ENCODE assay signal across 8 cellular contexts in genomic region chr22:50507991-50508884, GRCh38. TPM values are rescaled to one million over a fixed set of nuclear protein-coding genes. Genes with fewer than 3 reads are reported as not detected.
DNase-seq lines count a peak whose midpoint lies in the region; ATAC-seq and TF ChIP-seq lines count a peak whose summit lies in the region.

Gene NCAPH2, plus strand, starts transcription at chr22:50508224. Its CDS starts 114 bp downstream, at chr22:50508338.

- H3K9me3 ChIP-seq in thymus (ENCODE audit: control insufficient read depth): no peaks in the 10 kb centered on the region

- peak within 1 kb of the TSS; percentile 98 for H3K27ac ChIP-seq in thymus (ENCODE audit: low read depth)

- no peaks in the 10 kb centered on the region for H3K27me3 Mint-ChIP-seq in HFFc6 (ENCODE audit: insufficient read depth)
- H3K27me3 Mint-ChIP-seq in activated naive CD8-positive, alpha-beta T cell treated with anti-CD3 and anti-CD28 coated beads, Interleukin-2, amount 10 ng/mL, durations not matched to agents 7 days and 5 days: no peaks in the 10 kb centered on the region
- no peaks in the 10 kb centered on the region for H3K27me3 Mint-ChIP-seq in osteocyte (ENCODE audit: unreplicated experiment)

- no peaks in the 10 kb centered on the region for H3K9me3 Mint-ChIP-seq in HFFc6
- H3K9me3 Mint-ChIP-seq in activated naive CD8-positive, alpha-beta T cell treated with anti-CD3 and anti-CD28 coated beads, Interleukin-2, amount 10 ng/mL, durations not matched to agents 7 days and 5 days: no peaks in the 10 kb centered on the region
- H3K9me3 Mint-ChIP-seq in osteocyte (ENCODE audit: unreplicated experiment): no peaks in the 10 kb centered on the region

- peak; percentile 72 for ATAC-seq in activated naive CD8-positive, alpha-beta T cell treated with anti-CD3 and anti-CD28 coated beads, Interleukin-2, amount 10 ng/mL, durations not matched to agents 7 days and 5 days (ENCODE audit: low read depth)
- peak; percentile 78 for ATAC-seq in Right ventricle myocardium superior (ENCODE audit: poor library complexity)

- H3K27ac Mint-ChIP-seq in HFFc6: peak within 1 kb of the TSS; percentile 83
- peak within 1 kb of the TSS; percentile 92 for H3K27ac Mint-ChIP-seq in activated naive CD8-positive, alpha-beta T cell treated with anti-CD3 and anti-CD28 coated beads, Interleukin-2, amount 10 ng/mL, durations not matched to agents 7 days and 5 days
- H3K27ac Mint-ChIP-seq in osteocyte (ENCODE audit: unreplicated experiment): peak within 1 kb of the TSS; percentile 93

- intact Hi-C loops in Right ventricle myocardium superior (cut with DNase I): no loop called here

- no peaks in the 10 kb centered on the region for H3K36me3 Mint-ChIP-seq in HFFc6 (ENCODE audit: low read depth)
- peaks cover 5% of the 10 kb centered on the region for H3K36me3 Mint-ChIP-seq in activated naive CD8-positive, alpha-beta T cell treated with anti-CD3 and anti-CD28 coated beads, Interleukin-2, amount 10 ng/mL, durations not matched to agents 7 days and 5 days
- no peaks in the 10 kb centered on the region for H3K36me3 Mint-ChIP-seq in osteocyte (ENCODE audit: unreplicated experiment)

- DNase-seq in HFFc6 (peak; percentile 91), NB4 (ENCODE audit: low read depth) (peak; percentile 95), SKM-1 treated with dmso at 0.1 percent for 144 hours (lab: John Stamatoyannopoulos, UW; ENCODE audit: unreplicated experiment) (peak; percentile 90), Right ventricle myocardium superior (peak; percentile 98), osteocyte (ENCODE audit: extremely low spot score, unreplicated experiment) (no peak)
- DNase-seq in activated naive CD8-positive, alpha-beta T cell treated with anti-CD3 and anti-CD28 coated beads, Interleukin-2, amount 10 ng/mL, durations not matched to agents 7 days and 5 days: peak; percentile 98

- H3K4me1 ChIP-seq in thymus (ENCODE audit: control insufficient read depth, insufficient read depth, low read length): peaks cover 17% of the 10 kb centered on the region

- WGBS in thymus: under 1% methylated on average over 76 of the region's 76 CpGs

- TF ChIP-seq CTCF in HFFc6 (IDR thresholded peaks at IDR 0.05) (no peak), NB4 (IDR thresholded peaks at IDR 0.05; ENCODE audit: low read depth, low read length) (no peak), osteocyte (IDR thresholded peaks at IDR 0.05) (no peak)

- H3K27me3 ChIP-seq in thymus (ENCODE audit: control insufficient read depth, insufficient read depth): no peaks in the 10 kb centered on the region

- peak; percentile 70 for TF ChIP-seq POLR2A in NB4 (IDR thresholded peaks at IDR 0.05; ENCODE audit: extremely low read depth, insufficient read length)

- H3K36me3 ChIP-seq in thymus (ENCODE audit: control insufficient read depth, insufficient read depth): peaks cover 30% of the 10 kb centered on the region

- peak within 1 kb of the TSS; percentile 95 for H3K4me3 Mint-ChIP-seq in HFFc6
- peak within 1 kb of the TSS; percentile 97 for H3K4me3 Mint-ChIP-seq in activated naive CD8-positive, alpha-beta T cell treated with anti-CD3 and anti-CD28 coated beads, Interleukin-2, amount 10 ng/mL, durations not matched to agents 7 days and 5 days
- H3K4me3 Mint-ChIP-seq in osteocyte (ENCODE audit: unreplicated experiment): peak within 1 kb of the TSS; percentile 93

- H3K4me1 Mint-ChIP-seq in HFFc6 (ENCODE audit: low read depth): peaks cover 12% of the 10 kb centered on the region
- peaks cover 14% of the 10 kb centered on the region for H3K4me1 Mint-ChIP-seq in activated naive CD8-positive, alpha-beta T cell treated with anti-CD3 and anti-CD28 coated beads, Interleukin-2, amount 10 ng/mL, durations not matched to agents 7 days and 5 days
- H3K4me1 Mint-ChIP-seq in osteocyte (ENCODE audit: unreplicated experiment): peaks cover 16% of the 10 kb centered on the region

- H3K4me3 ChIP-seq in GM08714 (ENCODE audit: low read length): peak within 1 kb of the TSS; percentile 87
- H3K4me3 ChIP-seq in NB4 (ENCODE audit: low read depth, low read length): peak within 1 kb of the TSS; percentile 90
- H3K4me3 ChIP-seq in thymus (ENCODE audit: low read length): peak within 1 kb of the TSS; percentile 96

- POLR2A ChIA-PET in activated naive CD8-positive, alpha-beta T cell treated with anti-CD3 and anti-CD28 coated beads, Interleukin-2, amount 10 ng/mL, durations not matched to agents 7 days and 5 days (lab: Charles Lee): interaction anchor here (0.5 to 6.1 kb wide), 36 partner anchors 8 to 457 kb away, joined by 3 to 175 read pairs (median 4); partner anchors contain the start of genes ADM2, CHKB, HDAC10 and KLHDC7B

RNA-seq across cellular contexts. Expression of gene NCAPH2, which starts in this region (rescaled TPM):
- total RNA-seq in HFFc6 (2021; fragmentation: NEBNext Ultra II Directional; extraction: Animal tissue kit (Norgen Biotek cat#: 25700)): 10 to 100 TPM; 31.7 to 54.1 (median 50.0) TPM
- 100 to 1,000 TPM; 126 TPM for total RNA-seq in activated naive CD8-positive, alpha-beta T cell treated with anti-CD3 and anti-CD28 coated beads, Interleukin-2, amount 10 ng/mL, durations not matched to agents 7 days and 5 days
- total RNA-seq in Right ventricle myocardium superior: 28.8 TPM
- 46.3 and 47.0 TPM in 2 replicates for total RNA-seq in osteocyte
- polyA plus RNA-seq in thymus: 40.8 TPM
